21 cellular contexts compared by ENCODE assay signal in genomic region chr2:1843646-1844045, GRCh38.
"Had no signal": no experiment of that assay in that cellular context is flagged by ENCODE, and none has a peak within 500 bp of the region (broad histone marks: within the 10 kb centered on the region; RNA-seq: fewer than 3 reads in every experiment).

No MANE protein-coding gene starts in this region.

- H3K27ac ChIP-seq: coronary artery, dorsolateral prefrontal cortex, esophagus muscularis mucosa, foreskin keratinocyte, gastroesophageal sphincter, heart left ventricle, hepatocyte, lower lobe of right lung had no signal

- H3K36me3 Mint-ChIP-seq: immature natural killer cell, mesothelial cell of epicardium had no signal

- H3K9me3 ChIP-seq: esophagus muscularis mucosa, gastroesophageal sphincter, heart left ventricle, lower lobe of right lung, mucosa of descending colon had no signal

- H3K9me3 Mint-ChIP-seq: immature natural killer cell, mesothelial cell of epicardium had no signal

- H3K4me3 Mint-ChIP-seq: immature natural killer cell, mesothelial cell of epicardium had no signal

- H2AFZ ChIP-seq: hepatocyte had no signal

- H3K4me1 Mint-ChIP-seq: immature natural killer cell had no signal

- H3K27me3 ChIP-seq: dorsolateral prefrontal cortex, foreskin keratinocyte, hepatocyte had no signal

- H3K36me3 ChIP-seq: esophagus muscularis mucosa, gastroesophageal sphincter, heart left ventricle, lower lobe of right lung had no signal

- ATAC-seq: foreskin keratinocyte, gastroesophageal sphincter, heart left ventricle, left colon, left lobe of liver, left ventricle myocardium superior, lower lobe of right lung, mucosa of descending colon had no signal

- DNase-seq: dermis blood vessel endothelial cell; effector CD4-positive, alpha-beta T cell; effector memory CD4-positive, alpha-beta T cell; foreskin keratinocyte; heart left ventricle; hypothalamus; immature natural killer cell; islet precursor cell; kidney glomerular epithelial cell; left colon; left ventricle myocardium superior; lower lobe of right lung; mesenchymal stem cell; mucosa of descending colon had no signal

- H3K4me2 ChIP-seq: hepatocyte had no signal

- H3K4me1 ChIP-seq: esophagus muscularis mucosa, foreskin keratinocyte, gastroesophageal sphincter, heart left ventricle, lower lobe of right lung had no signal

- H3K79me2 ChIP-seq: hepatocyte had no signal

- H3K27ac Mint-ChIP-seq: immature natural killer cell, mesothelial cell of epicardium had no signal

- H3K4me3 ChIP-seq: coronary artery, dorsolateral prefrontal cortex, esophagus muscularis mucosa, gastroesophageal sphincter, heart left ventricle, hepatocyte, lower lobe of right lung, mucosa of descending colon had no signal
